ENCODE assay signal across 17 cellular contexts in the genomic region with DNA sequence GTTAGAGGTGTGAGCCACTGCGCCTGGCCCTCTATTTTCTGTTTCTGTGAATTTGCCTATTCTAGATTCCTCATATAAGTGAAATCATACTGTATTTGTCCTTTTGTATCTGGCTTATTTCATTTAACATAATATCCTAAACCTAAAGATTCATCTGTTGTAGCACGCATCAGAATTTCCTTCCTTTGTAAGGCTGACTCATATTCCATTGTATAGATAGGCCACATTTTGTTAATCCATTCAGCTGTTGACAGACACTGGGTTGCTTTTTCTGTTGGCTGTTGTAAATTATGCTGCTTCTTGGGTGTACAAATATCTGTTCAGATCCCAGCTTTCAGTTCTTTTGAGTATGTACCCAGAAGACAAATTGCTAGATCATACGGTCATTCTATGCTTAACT.
"Had no signal": no experiment of that assay in that cellular context is flagged by ENCODE, and none has a peak within 500 bp of the region (broad histone marks: within the 10 kb centered on the region; RNA-seq: fewer than 3 reads in every experiment).

No MANE protein-coding gene starts in this region.

- H3K36me3 ChIP-seq: sigmoid colon, spleen, thoracic aorta, upper lobe of right lung had no signal

- H3K27ac ChIP-seq: parathyroid adenoma, sigmoid colon, spleen, thoracic aorta, upper lobe of right lung had no signal

- ATAC-seq: naive thymus-derived CD8-positive, alpha-beta T cell; stimulated activated naive B cell treated with anti-CD40 and anti-IgM and Interleukin-4, amounts not matched to agents 10 μg/mL and 1 μg/mL and 100 μg/mL, for 72 hours; upper lobe of right lung had no signal

- H3K4me1 ChIP-seq: parathyroid adenoma, sigmoid colon, spleen, upper lobe of right lung had no signal

- H3K9me3 ChIP-seq: thoracic aorta, upper lobe of right lung had no signal

- H3K9ac ChIP-seq: parathyroid adenoma had no signal

- DNase-seq: activated CD4-positive, CD25-positive, alpha-beta regulatory T cell treated with anti-CD3 and anti-CD28 coated beads, Interleukin-2, amount 50 U/mL, for 72 hours; activated naive CD8-positive, alpha-beta T cell treated with anti-CD3 and anti-CD28 coated beads, Interleukin-2, amount 10 ng/mL, durations not matched to agents 7 days and 5 days; activated T-cell treated with anti-CD3 and anti-CD28 coated beads for 4 hours; amygdala; endodermal cell; erythroblast; immature natural killer cell; mesendoderm; naive thymus-derived CD8-positive, alpha-beta T cell; sigmoid colon; spleen; stimulated activated naive B cell treated with anti-CD40 and anti-IgM and Interleukin-4, amounts not matched to agents 10 μg/mL and 1 μg/mL and 100 μg/mL, for 72 hours; T-helper 1 cell; T-helper 9 cell; upper lobe of right lung had no signal

- H3K4me3 ChIP-seq: sigmoid colon, spleen, thoracic aorta, upper lobe of right lung had no signal

- H3K27me3 ChIP-seq: sigmoid colon, spleen, upper lobe of right lung had no signal
